Comparison of ENCODE assay signal across 13 cellular contexts in the genomic region with DNA sequence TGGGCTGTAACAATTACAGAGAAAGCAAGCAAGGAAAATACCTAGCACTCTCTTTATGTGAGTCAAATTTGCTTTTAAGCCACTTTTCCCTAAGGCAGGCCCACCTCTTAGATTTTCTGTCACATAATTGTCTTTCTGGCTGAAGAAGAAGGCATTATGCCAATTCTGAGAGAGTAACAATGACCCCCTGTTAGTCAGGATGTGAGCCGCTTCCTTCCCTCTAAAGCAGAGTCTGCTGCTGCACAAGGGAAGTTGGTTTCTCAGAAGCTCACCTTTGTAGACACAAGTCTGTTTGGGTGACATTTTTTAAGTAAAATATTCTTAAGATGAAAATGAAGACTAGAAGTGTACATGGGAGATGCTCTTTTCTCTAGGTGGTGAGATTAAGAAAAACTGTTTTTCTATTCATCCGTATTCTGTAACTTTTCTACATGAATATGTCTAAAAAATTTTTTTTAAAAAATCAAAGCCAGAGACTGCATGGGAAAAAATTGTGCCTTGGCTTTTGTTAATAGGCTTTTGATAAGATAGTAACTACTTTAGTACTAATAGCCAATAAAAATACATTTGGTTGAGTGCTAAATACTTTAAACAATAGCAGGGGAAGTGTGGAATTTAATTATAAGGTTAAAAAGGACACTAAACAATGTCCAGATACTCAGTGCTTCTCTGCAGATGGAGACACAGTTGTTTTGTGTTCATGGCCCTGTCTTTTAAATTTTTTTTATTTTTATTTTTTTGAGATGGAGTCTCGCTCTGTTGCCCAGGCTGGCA. TPM values are rescaled to one million over a fixed set of nuclear protein-coding genes. Genes with fewer than 3 reads are reported as not detected.
DNase-seq lines count a peak whose midpoint lies in the region; ATAC-seq, FAIRE-seq and TF ChIP-seq lines count a peak whose summit lies in the region.
"Had no signal": no experiment of that assay in that cellular context is flagged by ENCODE, and none has a peak within 500 bp of the region (broad histone marks: within the 10 kb centered on the region; RNA-seq: fewer than 3 reads in every experiment).

No MANE protein-coding gene starts in this region.

- DNase-seq in heart right ventricle: peak in 1 of 2 donors; percentile 45
- no peak for DNase-seq in Right ventricle myocardium superior
- DNase-seq in left ventricle myocardium superior: no peak
- DNase-seq in superior temporal gyrus (ENCODE audit: extremely low spot score): peak; percentile 42
- no peak for DNase-seq in 8988T
- DNase-seq in mesothelial cell of epicardium (ENCODE audit: low spot score in 2 of 2, unreplicated experiment in 2 of 2): no peak
- no peak for DNase-seq in HTR-8/SVneo (ENCODE audit: insufficient read length, low spot score)
- DNase-seq: activated CD4-positive, CD25-positive, alpha-beta regulatory T cell treated with anti-CD3 and anti-CD28 coated beads, Interleukin-2, amount 50 U/mL, for 72 hours; HCEC 1CT; Karpas-422; NCI-H510A had no signal

- no peak overlapping the region for H3K4me3 Mint-ChIP-seq in mesothelial cell of epicardium

- no peaks in the 10 kb centered on the region for H3K9me3 Mint-ChIP-seq in mesothelial cell of epicardium

- H3K36me3 ChIP-seq in heart right ventricle (no peaks in the 10 kb centered on the region), OCI-LY1 (ENCODE audit: insufficient read depth, low read length) (no peaks in the 10 kb centered on the region)
- H3K36me3 ChIP-seq: SJSA1 had no signal

- H3K27ac Mint-ChIP-seq in mesothelial cell of epicardium: no peak overlapping the region

- H3K27me3 Mint-ChIP-seq in mesothelial cell of epicardium (ENCODE audit: low read depth): no peaks in the 10 kb centered on the region

- no peaks in the 10 kb centered on the region for H4K20me1 ChIP-seq in OCI-LY1 (ENCODE audit: insufficient read depth, low read length)

- H3K4me1 ChIP-seq in heart right ventricle (peaks cover 0 to 40% (median 15%) of the 10 kb centered on the region in 9 donors), OCI-LY1 (ENCODE audit: insufficient read depth, low read length, severe bottlenecking) (peaks cover 65% of the 10 kb centered on the region)

- H3K9me3 ChIP-seq in heart right ventricle (no peaks in the 10 kb centered on the region), OCI-LY1 (ENCODE audit: low read length) (no peaks in the 10 kb centered on the region)
- H3K9me3 ChIP-seq: SJSA1 had no signal

- peak overlapping the region; percentile 6; the same call in 1 of the 2 replicates for H3K9ac ChIP-seq in OCI-LY1 (ENCODE audit: low read length)

- 74 to 80% methylated on average over 3 of the region's 3 CpGs for WGBS in heart right ventricle, 2 donors

- no peaks in the 10 kb centered on the region for H3K79me2 ChIP-seq in OCI-LY1 (ENCODE audit: insufficient read depth, low read length)

- H3K27me3 ChIP-seq in heart right ventricle (no peaks in the 10 kb centered on the region), OCI-LY1 (ENCODE audit: insufficient read depth, low read length) (no peaks in the 10 kb centered on the region)
- H3K27me3 ChIP-seq: SJSA1 had no signal

- 0 out of 2 replicates have a peak, but pooled peaks cover 5% of the 10 kb centered on the region for H3F3A ChIP-seq in OCI-LY1 (ENCODE audit: insufficient read depth, low read length)

- ATAC-seq in heart right ventricle (peak; percentile 72 to 94 (median 81)), Right ventricle myocardium superior (ENCODE audit: poor library complexity) (no peak), left ventricle myocardium superior (peak; percentile 56)

- peaks cover 37% of the 10 kb centered on the region for H3K4me1 Mint-ChIP-seq in mesothelial cell of epicardium

- no peak for FAIRE-seq in HTR-8/SVneo (lab: Jason Lieb, UNC)

- H3K36me3 Mint-ChIP-seq in mesothelial cell of epicardium: no peaks in the 10 kb centered on the region

- H3K9me2 ChIP-seq in OCI-LY1 (ENCODE audit: low read depth, low read length): no peaks in the 10 kb centered on the region

- TF ChIP-seq CTCF in heart right ventricle (IDR thresholded peaks at IDR 0.05): no peak
- no peak for TF ChIP-seq CTCF in OCI-LY1 (IDR thresholded peaks at IDR 0.05; ENCODE audit: low read length)
- TF ChIP-seq CTCF in mesothelial cell of epicardium (IDR thresholded peaks at IDR 0.05; ENCODE audit: unreplicated experiment): no peak

- no peak overlapping the region; the same call in 1 of the 2 replicates for H3K4me2 ChIP-seq in OCI-LY1 (ENCODE audit: low read length)

- H3K27ac ChIP-seq in heart right ventricle: peak overlapping the region; percentile 38 to 86 (median 70)
- H3K27ac ChIP-seq in OCI-LY1 (ENCODE audit: low read depth, low read length, poor library complexity, severe bottlenecking): peak overlapping the region; percentile 99
- H3K27ac ChIP-seq: SJSA1 had no signal

- no peak overlapping the region for H2AFZ ChIP-seq in OCI-LY1 (ENCODE audit: low read length)

- intact Hi-C loops in heart right ventricle (cut with DNase I) (loop anchor here in 8 of 10 donors (5.0 to 10.0 kb wide), 10 partner anchors 62 to 435 kb away; a partner anchor contains a TSS), Right ventricle myocardium superior (cut with DNase I) (loop anchor here (5.0 to 10.0 kb wide), 3 partner anchors 92 to 275 kb away; a partner anchor contains a TSS), left ventricle myocardium superior (cut with micrococcal nuclease) (loop anchor here (5.0 kb wide), 1 partner anchor 275 kb away; no protein-coding TSS in a partner anchor)

- H3K4me3 ChIP-seq in heart right ventricle (no peak overlapping the region), OCI-LY1 (ENCODE audit: low read depth, low read length, poor library complexity, severe bottlenecking) (no peak overlapping the region)
- H3K4me3 ChIP-seq: SJSA1 had no signal

RNA-seq across cellular contexts. Expression of a gene that starts 33.4 kb away (rescaled TPM):
- 10 to 100 TPM in 6 of 10 donors, 1 to 10 TPM in 4; 9.4 to 12.7 (median 10.5) TPM for total RNA-seq in heart right ventricle
- polyA plus RNA-seq in heart right ventricle: 10 to 100 TPM in 1 of 2 donors, 1 to 10 TPM in 1; 8.3 to 12.6 TPM
- total RNA-seq in Right ventricle myocardium superior: 8.8 TPM
- total RNA-seq in left ventricle myocardium superior: 10.7 TPM
- 35.4 to 35.6 TPM (median 35.4 TPM) in 3 replicates for total RNA-seq in mesothelial cell of epicardium
